Comparison of ENCODE assay signal across 7 cellular contexts in the genomic region with DNA sequence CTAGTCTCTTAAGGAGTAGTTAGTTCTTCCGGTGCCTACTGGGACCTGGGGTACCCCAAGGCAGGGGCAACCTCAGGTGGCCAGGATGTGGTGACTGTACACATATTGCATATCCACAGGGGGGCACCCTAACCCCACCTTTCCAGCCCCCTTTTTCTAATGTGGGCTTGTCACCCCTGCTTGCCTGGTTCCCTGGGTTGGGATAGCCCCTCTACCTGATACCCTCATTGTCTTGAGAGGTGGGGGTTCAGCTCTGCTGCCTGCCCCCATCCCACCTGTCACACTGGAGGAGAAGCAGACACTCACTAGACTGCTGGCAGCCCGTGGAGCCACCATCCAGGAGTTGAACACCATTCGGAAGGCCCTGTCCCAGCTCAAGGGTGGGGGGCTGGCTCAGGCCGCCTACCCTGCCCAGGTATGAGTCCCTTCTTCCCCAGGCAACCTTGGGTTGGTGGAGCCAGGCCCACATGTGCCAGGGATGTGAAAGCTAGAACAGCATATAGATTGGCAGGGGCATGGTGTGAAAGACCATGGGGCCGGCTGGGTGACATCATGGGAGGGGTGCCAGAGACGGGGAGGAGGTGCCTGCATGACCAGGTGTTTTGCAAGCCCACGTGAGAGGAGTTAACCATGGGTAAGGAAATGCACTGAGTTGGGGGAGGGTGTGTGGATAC. TPM values are rescaled to one million over a fixed set of nuclear protein-coding genes. Genes with fewer than 3 reads are reported as not detected.
DNase-seq lines count a peak whose midpoint lies in the region; ATAC-seq, FAIRE-seq and TF ChIP-seq lines count a peak whose summit lies in the region.

No MANE protein-coding gene starts in this region.

- no peaks in the 10 kb centered on the region for H3K36me3 ChIP-seq in astrocyte (ENCODE audit: insufficient read depth, low read length)

- intact Hi-C loops in natural killer cell (cut with micrococcal nuclease), result loop anchor here (1.0 kb wide), 1 partner anchor 48 kb away; no protein-coding TSS in a partner anchor

- H3K27ac ChIP-seq in astrocyte (ENCODE audit: low read depth, low read length), result no peak overlapping the region

- H3K4me1 ChIP-seq in astrocyte (ENCODE audit: insufficient read depth, low read length), result peaks cover 9% of the 10 kb centered on the region

- no peaks in the 10 kb centered on the region for H3K9me3 Mint-ChIP-seq in astrocyte (ENCODE audit: unreplicated experiment)
- no peaks in the 10 kb centered on the region for H3K9me3 Mint-ChIP-seq in natural killer cell

- peaks cover 19% of the 10 kb centered on the region for H3K79me2 ChIP-seq in astrocyte (ENCODE audit: insufficient read depth, low read length)

- no peak overlapping the region for H3K4me2 ChIP-seq in astrocyte (ENCODE audit: low read length)

- peak; percentile 66 for TF ChIP-seq CTCF in GM12872 (IDR thresholded peaks at IDR 0.05; ENCODE audit: insufficient read depth, low read depth, low read length)
- peak; percentile 40 for TF ChIP-seq CTCF in astrocyte (IDR thresholded peaks at IDR 0.05; ENCODE audit: insufficient read depth, low read depth, low read length)
- peak; percentile 56 for TF ChIP-seq CTCF in natural killer cell (IDR thresholded peaks at IDR 0.05)

- no peak for ATAC-seq in natural killer cell
- no peak for ATAC-seq in HG02885 (IDR thresholded peaks at IDR 0.05; ENCODE audit: poor library complexity, unreplicated experiment)

- DNase-seq in NCI-H748 treated with DMSO at 0.1 percent for 48 hours (lab: John Stamatoyannopoulos, UW) (peak; percentile 32), astrocyte (ENCODE audit: low read depth) (no peak), natural killer cell (peak; percentile 40), NCI-H2196 (lab: John Stamatoyannopoulos, UW; ENCODE audit: unreplicated experiment) (no peak), midbrain (lab: John Stamatoyannopoulos, UW) (no peak)

- no peaks in the 10 kb centered on the region for H4K20me1 ChIP-seq in astrocyte (ENCODE audit: insufficient read depth, low read length)

- H3K4me1 Mint-ChIP-seq in astrocyte (ENCODE audit: low read depth, unreplicated experiment) (peaks cover 5% of the 10 kb centered on the region), natural killer cell (peaks cover 29 to 50% of the 10 kb centered on the region in 2 donors)

- FAIRE-seq in astrocyte (lab: Jason Lieb, UNC), result no peak

- no peak overlapping the region for H3K9ac ChIP-seq in astrocyte (ENCODE audit: low read length)

- H3K9me3 ChIP-seq in astrocyte (ENCODE audit: insufficient read depth, low read depth, low read length), result no peaks in the 10 kb centered on the region

- H3K27me3 ChIP-seq in astrocyte (ENCODE audit: insufficient read depth, low read length), result no peaks in the 10 kb centered on the region

- H3K27ac Mint-ChIP-seq in astrocyte (ENCODE audit: unreplicated experiment) (no peak overlapping the region), natural killer cell (peak overlapping the region; percentile 59 to 65)

- H3K4me3 ChIP-seq in astrocyte (ENCODE audit: insufficient read depth, low read depth, low read length), result no peak overlapping the region

- H3K4me3 Mint-ChIP-seq in astrocyte (ENCODE audit: unreplicated experiment), result no peak overlapping the region
- H3K4me3 Mint-ChIP-seq in natural killer cell, result peak overlapping the region; percentile 45

- peaks cover 7% of the 10 kb centered on the region for H3K36me3 Mint-ChIP-seq in astrocyte (ENCODE audit: low read depth, unreplicated experiment)
- H3K36me3 Mint-ChIP-seq in natural killer cell, result no peaks in the 10 kb centered on the region

- H3K27me3 Mint-ChIP-seq in astrocyte (ENCODE audit: low read depth, unreplicated experiment), result no peaks in the 10 kb centered on the region
- H3K27me3 Mint-ChIP-seq in natural killer cell (ENCODE audit: low read depth in 2 of 2), result no peaks in the 10 kb centered on the region

- no peak overlapping the region for H2AFZ ChIP-seq in astrocyte (ENCODE audit: low read depth, low read length)

RNA-seq across cellular contexts. Expression of a gene that starts 4.0 kb away (rescaled TPM):
- total RNA-seq in astrocyte (4.8 and 5.2 TPM in 2 replicates), natural killer cell (10 to 100 TPM; 43.3 to 60.8 (median 45.2) TPM)

RNA-seq across cellular contexts. Expression of a gene that starts 13.2 kb away (rescaled TPM):
- 57.4 and 59.7 TPM in 2 replicates for total RNA-seq in astrocyte
- total RNA-seq in natural killer cell, result 100 to 1,000 TPM; 108 to 131 (median 109) TPM

RNA-seq across cellular contexts. Expression of a gene that starts 24.5 kb away (rescaled TPM):
- total RNA-seq in astrocyte, result 2.2 and 2.3 TPM in 2 replicates
- 10 to 100 TPM; 72.3 to 81.7 (median 74.2) TPM for total RNA-seq in natural killer cell

RNA-seq across cellular contexts. Expression of a gene that starts 46.1 kb away (rescaled TPM):
- total RNA-seq in astrocyte (8.9 and 9.1 TPM in 2 replicates), natural killer cell (10 to 100 TPM; 66.0 to 83.7 (median 77.8) TPM)

RNA-seq across cellular contexts. Expression of a gene that starts 52.7 kb away (rescaled TPM):
- total RNA-seq in astrocyte (103 and 105 TPM in 2 replicates), natural killer cell (10 to 100 TPM; 49.2 to 76.6 (median 52.0) TPM)

Comparison
In these comparisons a context has a peak if more than half of its experiments do, and no peak if none do; other contexts are left out.
1. DNase-seq: peak in NCI-H748 treated with DMSO at 0.1 percent for 48 hours (single experiment) and natural killer cell (single experiment); none in astrocyte (single experiment), NCI-H2196 (single experiment) and midbrain (single experiment).
2. RNA of a gene that starts 24.5 kb away (total RNA-seq): 72.3 to 81.7 TPM in natural killer cell; 2.2 to 2.3 TPM in astrocyte; every median in the first group is over 10 times any median in the second.
3. Peak in every context shown above with its lines, with median percentiles within 50 percentile points of each other: CTCF ChIP-seq.